9 cellular contexts compared by ENCODE assay signal in genomic region chr13:41130356-41130755, GRCh38. TPM values are rescaled to one million over a fixed set of nuclear protein-coding genes. Genes with fewer than 3 reads are reported as not detected.
DNase-seq lines count a peak whose midpoint lies in the region; ATAC-seq and TF ChIP-seq lines count a peak whose summit lies in the region.
"Had no signal": no experiment of that assay in that cellular context is flagged by ENCODE, and none has a peak within 500 bp of the region (broad histone marks: within the 10 kb centered on the region; RNA-seq: fewer than 3 reads in every experiment).

No MANE protein-coding gene starts in this region.

- H3K4me3 ChIP-seq in right cardiac atrium (ENCODE audit: low read length): peak overlapping the region; percentile 37
- peak overlapping the region; percentile 5 to 58 (median 22) for H3K4me3 ChIP-seq in fibroblast of lung (replicated peaks in 1 of 4; ENCODE audit: control extremely low read depth in 1 of 4, insufficient read depth in 1 of 4, low read depth in 3 of 4, low read length in 4 of 4)

- H3K79me2 ChIP-seq in fibroblast of lung (ENCODE audit: control insufficient read depth, insufficient read depth, low read length): peaks cover 13% of the 10 kb centered on the region

- ATAC-seq in right cardiac atrium (no peak), left ventricle myocardium superior (no peak), HG03354 (IDR thresholded peaks at IDR 0.05; ENCODE audit: poor library complexity, severe bottlenecking, unreplicated experiment) (no peak)

- intact Hi-C loops in right cardiac atrium (cut with DNase I): loop anchor here (5.0 to 10.0 kb wide), 2 partner anchors 62 to 64 kb away; partner anchors contain the start of gene KBTBD7 (in 4 of the 4)
- intact Hi-C loops in left ventricle myocardium superior (cut with micrococcal nuclease): loop anchor here (5.0 kb wide), 1 partner anchor 67 kb away; no protein-coding TSS in a partner anchor

- H3K27me3 ChIP-seq in right cardiac atrium (ENCODE audit: control insufficient read depth, insufficient read depth): no peaks in the 10 kb centered on the region
- H3K27me3 ChIP-seq in fibroblast of lung (ENCODE audit: control insufficient read depth, insufficient read depth, low read length): no peaks in the 10 kb centered on the region

- H3K27me3 Mint-ChIP-seq in T-helper 2 cell treated with Interferon-gamma antibody and Interleukin-4, amounts not matched to agents 5 μg/mL and 100 μg/mL, for 36 hours (ENCODE audit: low read depth): no peaks in the 10 kb centered on the region
- no peaks in the 10 kb centered on the region for H3K27me3 Mint-ChIP-seq in stimulated activated naive CD8-positive, alpha-beta T cell treated with anti-CD3 and anti-CD28 coated beads, Interleukin-15, Interleukin-2, amounts not matched to agents 100 ng/mL and 50 ng/mL, for 24 hours

- no peaks in the 10 kb centered on the region for H3K9me3 Mint-ChIP-seq in T-helper 2 cell treated with Interferon-gamma antibody and Interleukin-4, amounts not matched to agents 5 μg/mL and 100 μg/mL, for 36 hours
- peaks cover 3% of the 10 kb centered on the region for H3K9me3 Mint-ChIP-seq in stimulated activated naive CD8-positive, alpha-beta T cell treated with anti-CD3 and anti-CD28 coated beads, Interleukin-15, Interleukin-2, amounts not matched to agents 100 ng/mL and 50 ng/mL, for 24 hours

- H3K4me2 ChIP-seq in fibroblast of lung (ENCODE audit: extremely low read depth, insufficient read depth, low read length): peak overlapping the region; percentile 72

- DNase-seq in right cardiac atrium: no peak
- DNase-seq in left ventricle myocardium superior: no peak
- DNase-seq in T-helper 2 cell treated with Interferon-gamma antibody and Interleukin-4, amounts not matched to agents 5 μg/mL and 100 μg/mL, for 36 hours (ENCODE audit: low spot score): peak; percentile 7
- DNase-seq in fibroblast of lung (ENCODE audit: low read depth in 2 of 2): peak; percentile 15 to 26
- DNase-seq in glomerular visceral epithelial cell (ENCODE audit: extremely low spot score): no peak
- no peak for DNase-seq in stimulated activated CD4-positive, alpha-beta T cell treated with anti-CD3 and anti-CD28 coated beads, Interleukin-4, amount 100 ng/mL, for 4 hours
- DNase-seq: DMS79 treated with DMSO at 0.1 percent for 48 hours had no signal

- peak overlapping the region; percentile 64 for H3K27ac ChIP-seq in right cardiac atrium (ENCODE audit: low read length)
- no peak overlapping the region for H3K27ac ChIP-seq in fibroblast of lung (ENCODE audit: insufficient read depth, low read length)

- peak overlapping the region; percentile 96 for H3K4me3 Mint-ChIP-seq in T-helper 2 cell treated with Interferon-gamma antibody and Interleukin-4, amounts not matched to agents 5 μg/mL and 100 μg/mL, for 36 hours
- peak overlapping the region; percentile 93 for H3K4me3 Mint-ChIP-seq in stimulated activated naive CD8-positive, alpha-beta T cell treated with anti-CD3 and anti-CD28 coated beads, Interleukin-15, Interleukin-2, amounts not matched to agents 100 ng/mL and 50 ng/mL, for 24 hours

- no peaks in the 10 kb centered on the region for H3K36me3 ChIP-seq in fibroblast of lung (ENCODE audit: control insufficient read depth, insufficient read depth, low read length)

- WGBS in right cardiac atrium: 68% methylated on average over 3 of the region's 3 CpGs

- no peak overlapping the region for H2AFZ ChIP-seq in fibroblast of lung (ENCODE audit: low read length)

- peaks cover 32% of the 10 kb centered on the region for H3K4me1 Mint-ChIP-seq in T-helper 2 cell treated with Interferon-gamma antibody and Interleukin-4, amounts not matched to agents 5 μg/mL and 100 μg/mL, for 36 hours (ENCODE audit: low read depth)
- peaks cover 51% of the 10 kb centered on the region for H3K4me1 Mint-ChIP-seq in stimulated activated naive CD8-positive, alpha-beta T cell treated with anti-CD3 and anti-CD28 coated beads, Interleukin-15, Interleukin-2, amounts not matched to agents 100 ng/mL and 50 ng/mL, for 24 hours (ENCODE audit: low read depth)

- no peaks in the 10 kb centered on the region for H4K20me1 ChIP-seq in fibroblast of lung (ENCODE audit: control insufficient read depth, extremely low read depth, insufficient read depth, low read length)

- peaks cover 16% of the 10 kb centered on the region for H3K36me3 Mint-ChIP-seq in T-helper 2 cell treated with Interferon-gamma antibody and Interleukin-4, amounts not matched to agents 5 μg/mL and 100 μg/mL, for 36 hours (ENCODE audit: low read depth)
- H3K36me3 Mint-ChIP-seq in stimulated activated naive CD8-positive, alpha-beta T cell treated with anti-CD3 and anti-CD28 coated beads, Interleukin-15, Interleukin-2, amounts not matched to agents 100 ng/mL and 50 ng/mL, for 24 hours (ENCODE audit: low read depth): peaks cover 28% of the 10 kb centered on the region

- no peak for TF ChIP-seq CTCF in fibroblast of lung (conservative IDR thresholded peaks at IDR 0.05 in 1 of 2, IDR thresholded peaks at IDR 0.05 in 1 of 2; ENCODE audit: low read depth in 1 of 2, low read length in 2 of 2)

- peak overlapping the region; percentile 54 for H3K27ac Mint-ChIP-seq in T-helper 2 cell treated with Interferon-gamma antibody and Interleukin-4, amounts not matched to agents 5 μg/mL and 100 μg/mL, for 36 hours
- H3K27ac Mint-ChIP-seq in stimulated activated naive CD8-positive, alpha-beta T cell treated with anti-CD3 and anti-CD28 coated beads, Interleukin-15, Interleukin-2, amounts not matched to agents 100 ng/mL and 50 ng/mL, for 24 hours: peak overlapping the region; percentile 61

- H3K9me3 ChIP-seq in right cardiac atrium (ENCODE audit: control insufficient read depth, low read length) (no peaks in the 10 kb centered on the region), fibroblast of lung (ENCODE audit: control insufficient read depth, insufficient read depth, low read depth, low read length) (no peaks in the 10 kb centered on the region)

- H3K9ac ChIP-seq in fibroblast of lung (ENCODE audit: insufficient read depth, low read length): no peak overlapping the region

- H3K4me1 ChIP-seq in right cardiac atrium (ENCODE audit: control insufficient read depth, insufficient read depth, low read length): peaks cover 11% of the 10 kb centered on the region
- peaks cover 2% of the 10 kb centered on the region for H3K4me1 ChIP-seq in fibroblast of lung (ENCODE audit: control insufficient read depth, extremely low read depth, insufficient read depth, low read length)

RNA-seq across cellular contexts. Expression of gene KBTBD6, which starts 2.2 kb away (rescaled TPM):
- 10 to 100 TPM in 3 of 4 donors, 1 to 10 TPM in 1; 8.7 to 15.7 (median 14.2) TPM for total RNA-seq in right cardiac atrium
- polyA plus RNA-seq in right cardiac atrium: 6.6 TPM
- total RNA-seq in left ventricle myocardium superior: 10.7 TPM
- 10.0 and 12.4 TPM in 2 replicates for total RNA-seq in fibroblast of lung
- 6.6 and 6.7 TPM in 2 replicates for polyA plus RNA-seq in fibroblast of lung
- polyA plus RNA-seq in fibroblast of lung (2012): 6.5 and 6.9 TPM in 2 replicates
- 14.5 and 17.9 TPM in 2 replicates for polyA minus RNA-seq in fibroblast of lung (ENCODE audit: low replicate concordance)

Comparison
In these comparisons a context has a peak if more than half of its experiments do, and no peak if none do; other contexts are left out.
1. DNase-seq: peak in T-helper 2 cell treated with Interferon-gamma antibody and Interleukin-4, amounts not matched to agents 5 μg/mL and 100 μg/mL, for 36 hours (single experiment) and fibroblast of lung (2 of 2); none in right cardiac atrium (0 of 3), left ventricle myocardium superior (single experiment), glomerular visceral epithelial cell (single experiment) and stimulated activated CD4-positive, alpha-beta T cell treated with anti-CD3 and anti-CD28 coated beads, Interleukin-4, amount 100 ng/mL, for 4 hours (0 of 2).